Comparison of ENCODE assay signal across 1 cellular context in genomic region chr12:58503731-58504520, GRCh38.
A peak's percentile ranks its signal among the peaks of the same experiment; 100 is the strongest.
TF ChIP-seq lines count a peak whose summit lies in the region.

No MANE protein-coding gene starts in this region.

TF ChIP-seq in HepG2, 621 proteins besides CTCF, POLR2A, EP300 and RAD21:
- TF ChIP-seq DZIP1 (CRISPR knock-in tag; IDR thresholded peaks at IDR 0.05) (no peak), CEBPB (IDR thresholded peaks at IDR 0.05; ENCODE audit: borderline replicate concordance, low read depth, low read length) (peak; percentile 55; the same call in 1 of the 2 replicates)
